Comparison of ENCODE assay signal across 8 cellular contexts in the genomic region with DNA sequence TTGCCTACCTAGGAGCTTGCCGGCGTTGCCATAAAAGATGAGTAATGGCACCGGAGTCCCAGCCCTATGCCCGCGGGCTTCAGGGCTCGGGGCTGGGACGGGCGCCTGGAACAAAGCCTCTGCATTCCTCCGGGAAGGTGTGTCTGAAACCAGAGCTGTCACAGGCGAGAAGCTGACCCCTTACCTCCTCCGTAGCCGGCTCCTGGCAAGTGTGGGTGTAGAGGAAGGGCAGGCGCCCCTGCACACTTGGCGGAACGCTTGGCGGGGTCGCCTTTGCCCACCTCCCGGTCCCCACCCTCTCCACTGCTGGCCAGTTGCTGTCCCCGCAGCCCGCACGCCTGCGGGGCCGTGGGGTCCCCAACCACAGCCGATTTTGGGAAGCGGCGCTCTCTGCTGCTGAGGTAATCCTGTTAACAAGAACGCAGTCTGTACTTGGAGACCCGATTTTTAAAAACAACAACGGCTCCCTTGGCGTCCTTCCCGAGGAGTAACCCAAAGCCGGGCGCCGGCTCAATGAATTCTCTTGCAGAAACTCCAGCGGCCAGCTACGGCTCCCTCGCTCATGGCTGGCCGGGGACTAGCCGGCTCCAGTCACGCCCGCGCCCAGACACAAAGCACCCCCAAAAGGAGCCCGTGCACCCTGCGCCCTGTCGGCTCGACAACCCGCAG.
DNase-seq lines count a peak whose midpoint lies in the region; ATAC-seq and TF ChIP-seq lines count a peak whose summit lies in the region.

No MANE protein-coding gene starts in this region.

- no peak overlapping the region for H3K27ac ChIP-seq in A673 (ENCODE audit: low read depth, low read length, poor library complexity, severe bottlenecking)
- H3K27ac ChIP-seq in left lung, result peak overlapping the region; percentile 3 to 57
- no peak overlapping the region for H3K27ac ChIP-seq in substantia nigra (ENCODE audit: low read depth, low read length, poor library complexity, severe bottlenecking)

- POLR2A ChIA-PET in A673 (lab: Charles Lee; ENCODE audit: low non-redundant PET), result no interaction called here

- peak; percentile 39 for ATAC-seq in GM19023 (IDR thresholded peaks at IDR 0.05; ENCODE audit: unreplicated experiment)
- peak; percentile 81 for ATAC-seq in left lung

- DNase-seq in A673 (ENCODE audit: low spot score), result peak; percentile 29
- no peak for DNase-seq in chondrocyte (ENCODE audit: low spot score)
- peak; percentile 55 to 85 for DNase-seq in left lung
- peak in 28 of 49 donors; percentile 9 to 58 (median 28) for DNase-seq in substantia nigra (lab: John Stamatoyannopoulos, UW)
- no peak for DNase-seq in NCI-H1694 (lab: John Stamatoyannopoulos, UW)
- no peak for DNase-seq in NCI-H2107 (lab: John Stamatoyannopoulos, UW)

- no peaks in the 10 kb centered on the region for H3K9me3 ChIP-seq in A673 (ENCODE audit: low read depth, low read length, poor library complexity, severe bottlenecking)
- H3K9me3 ChIP-seq in left lung, result no peaks in the 10 kb centered on the region

- H3K27me3 ChIP-seq in A673 (replicated peaks; ENCODE audit: insufficient read depth, low read depth, low read length, poor library complexity) (peaks cover 39% of the 10 kb centered on the region), left lung (peaks cover 19 to 53% of the 10 kb centered on the region in 2 donors)

- intact Hi-C loops in A673 (cut with micrococcal nuclease; ENCODE audit: unreplicated experiment) (no loop called here), left lung (cut with DNase I) (no loop called here)

- H3K27me3 Mint-ChIP-seq in IgD-negative memory B cell (peaks cover 30% of the 10 kb centered on the region), chondrocyte (ENCODE audit: low read depth) (peaks cover 12% of the 10 kb centered on the region)

- no peaks in the 10 kb centered on the region for H3K36me3 Mint-ChIP-seq in IgD-negative memory B cell
- H3K36me3 Mint-ChIP-seq in chondrocyte (ENCODE audit: low read depth), result no peaks in the 10 kb centered on the region

- H3K36me3 ChIP-seq in A673 (ENCODE audit: insufficient read depth, low read length, poor library complexity, severe bottlenecking) (no peaks in the 10 kb centered on the region), left lung (no peaks in the 10 kb centered on the region)

- H3K9me3 Mint-ChIP-seq in IgD-negative memory B cell (no peaks in the 10 kb centered on the region), chondrocyte (ENCODE audit: low read depth) (no peaks in the 10 kb centered on the region)

- peak overlapping the region; percentile 52 for H3K4me3 ChIP-seq in A673 (ENCODE audit: low read depth, low read length, poor library complexity, severe bottlenecking)
- H3K4me3 ChIP-seq in left lung, result peak overlapping the region; percentile 25 to 36

- H3K27ac Mint-ChIP-seq in IgD-negative memory B cell (peak overlapping the region in 1 of 3 donors; percentile 39), chondrocyte (ENCODE audit: unreplicated experiment) (peak overlapping the region; percentile 45)

- peaks cover 8 to 16% (median 11%) of the 10 kb centered on the region in 3 donors for H3K4me1 Mint-ChIP-seq in IgD-negative memory B cell
- peaks cover 20% of the 10 kb centered on the region for H3K4me1 Mint-ChIP-seq in chondrocyte (ENCODE audit: low read depth)

- H3K4me1 ChIP-seq in A673 (ENCODE audit: insufficient read depth, low read length, poor library complexity, severe bottlenecking), result peaks cover 30% of the 10 kb centered on the region
- peaks cover 3 to 11% of the 10 kb centered on the region in 2 donors for H3K4me1 ChIP-seq in left lung

- CTCF ChIA-PET in A673 (lab: Charles Lee), result no interaction called here

- no TSS peak for BruUV-seq in A673 (replicated peaks; lab: Mats Ljungman, UMichigan)

- no peak for TF ChIP-seq CTCF in A673 (conservative IDR thresholded peaks at IDR 0.05; ENCODE audit: low read depth, low read length)
- TF ChIP-seq CTCF in chondrocyte (IDR thresholded peaks at IDR 0.05), result no peak
- no peak for TF ChIP-seq CTCF in left lung (IDR thresholded peaks at IDR 0.05)

- H3K4me3 Mint-ChIP-seq in IgD-negative memory B cell (peak overlapping the region; percentile 53 to 91 (median 83)), chondrocyte (ENCODE audit: unreplicated experiment) (peak overlapping the region; percentile 80)

Comparison
In these comparisons a context has a peak if more than half of its experiments do, and no peak if none do; other contexts are left out.
1. DNase-seq: peak in A673 (single experiment), left lung (2 of 2) and substantia nigra (28 of 49); none in chondrocyte (single experiment), NCI-H1694 (single experiment) and NCI-H2107 (single experiment).
2. H3K27ac ChIP-seq: peak in left lung (2 of 2); none in A673 (single experiment) and substantia nigra (single experiment).